In the genomic region with DNA sequence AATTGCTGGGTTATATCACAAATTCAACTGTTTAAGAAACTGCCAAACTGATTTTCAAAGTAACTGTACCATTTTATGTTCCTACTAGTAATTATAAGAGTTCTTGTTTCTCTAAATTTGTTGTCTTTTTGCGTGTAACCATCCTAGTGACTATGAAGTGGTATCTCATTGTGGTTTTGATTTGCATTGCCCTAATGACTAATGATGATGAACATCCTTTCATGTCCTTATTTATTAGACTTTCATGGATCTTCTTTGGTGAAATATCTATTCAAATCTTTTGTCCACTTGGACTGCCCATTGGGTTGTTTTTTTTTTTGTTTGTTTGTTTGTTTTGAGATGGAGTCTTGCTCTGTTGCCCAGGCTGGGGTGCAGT, we compare ENCODE assay signal across 16 cellular contexts. TPM values are rescaled to one million over a fixed set of nuclear protein-coding genes. Genes with fewer than 3 reads are reported as not detected.
DNase-seq lines count a peak whose midpoint lies in the region; ATAC-seq and TF ChIP-seq lines count a peak whose summit lies in the region.
"Had no signal": no experiment of that assay in that cellular context is flagged by ENCODE, and none has a peak within 500 bp of the region (broad histone marks: within the 10 kb centered on the region; RNA-seq: fewer than 3 reads in every experiment).

No MANE protein-coding gene starts in this region.

- H3K4me1 ChIP-seq in ACC112 (ENCODE audit: control insufficient read depth, insufficient read depth, low read length, unreplicated experiment) = peaks cover 62% of the 10 kb centered on the region
- peaks cover 3 to 63% (median 25%) of the 10 kb centered on the region in 9 donors for H3K4me1 ChIP-seq in heart right ventricle

- peaks cover 84% of the 10 kb centered on the region for H3K79me2 ChIP-seq in ACC112 (ENCODE audit: control insufficient read depth, insufficient read depth, low read length, unreplicated experiment)

- no peak overlapping the region for H2AFZ ChIP-seq in ACC112 (ENCODE audit: low read length, unreplicated experiment)
- H2AFZ ChIP-seq: parathyroid adenoma had no signal

- H3K27ac ChIP-seq in ACC112 (ENCODE audit: low read depth, low read length) = peak overlapping the region; percentile 98
- H3K27ac ChIP-seq in heart right ventricle = no peak overlapping the region
- H3K27ac ChIP-seq: BLaER1, parathyroid adenoma, WERI-Rb-1 had no signal

- WGBS in heart right ventricle, 2 donors = 90 to 91% methylated on average over 1 of the region's 1 CpG

- H3K27me3 ChIP-seq in ACC112 (ENCODE audit: insufficient read depth, low read length) = no peaks in the 10 kb centered on the region
- H3K27me3 ChIP-seq in heart right ventricle = no peaks in the 10 kb centered on the region
- H3K27me3 ChIP-seq: BLaER1 had no signal

- H3K36me3 ChIP-seq in ACC112 (ENCODE audit: insufficient read depth, low read length) (no peaks in the 10 kb centered on the region; the same call in 1 of the 2 replicates), heart right ventricle (no peaks in the 10 kb centered on the region)

- peak overlapping the region; percentile 82 for H3K4me3 ChIP-seq in ACC112 (ENCODE audit: low read depth, low read length)
- peak overlapping the region; percentile 43 for H3K4me3 ChIP-seq in WI38 (ENCODE audit: low read depth, low read length)
- H3K4me3 ChIP-seq in fibroblast of villous mesenchyme (ENCODE audit: low read depth, low read length) = no peak overlapping the region
- H3K4me3 ChIP-seq in heart right ventricle = no peak overlapping the region
- H3K4me3 ChIP-seq: BLaER1 had no signal

- ATAC-seq in heart right ventricle (no peak), GM18519 (IDR thresholded peaks at IDR 0.05; ENCODE audit: low FRiP score, unreplicated experiment) (no peak), GM18520 (IDR thresholded peaks at IDR 0.05; ENCODE audit: unreplicated experiment) (no peak)

- TF ChIP-seq CTCF in WI38 (IDR thresholded peaks at IDR 0.05; ENCODE audit: low read depth, low read length) (no peak), fibroblast of villous mesenchyme (IDR thresholded peaks at IDR 0.05; ENCODE audit: insufficient read depth, low read depth, low read length) (no peak), heart right ventricle (IDR thresholded peaks at IDR 0.05) (no peak)

- intact Hi-C loops in heart right ventricle (cut with DNase I) = loop anchor here in 1 of 10 donors (10.0 kb wide), 1 partner anchor 56 kb away; no protein-coding TSS in a partner anchor

- peak; percentile 2 for DNase-seq in GM03348 (ENCODE audit: low spot score)
- peak; percentile 16 for DNase-seq in fibroblast of villous mesenchyme (ENCODE audit: low read depth)
- no peak for DNase-seq in NAMALWA (ENCODE audit: low spot score)
- DNase-seq in heart right ventricle = no peak
- DNase-seq: activated naive CD4-positive, alpha-beta T cell; glutamatergic neuron; NCI-H1048; SIG-M5; stimulated activated naive CD4-positive, alpha-beta T cell treated with Interleukin-2 at 50 U/mL for 16 hours; WERI-Rb-1 had no signal

- no peaks in the 10 kb centered on the region for H3K9me3 ChIP-seq in heart right ventricle
- H3K9me3 ChIP-seq: BLaER1 had no signal

RNA-seq across cellular contexts. Expression of gene OXSR1, which starts 3.6 kb away (rescaled TPM):
- total RNA-seq in fibroblast of villous mesenchyme (42.2 and 68.2 TPM in 2 replicates), heart right ventricle (10 to 100 TPM; 27.3 to 38.4 (median 31.6) TPM)
- 10 to 100 TPM; 13.7 to 15.9 TPM for polyA plus RNA-seq in heart right ventricle

RNA-seq across cellular contexts. Expression of gene MYD88, which starts 30.5 kb away (rescaled TPM):
- total RNA-seq in fibroblast of villous mesenchyme (6.9 and 10.6 TPM in 2 replicates), heart right ventricle (10 to 100 TPM in 2 of 10 donors, 1 to 10 TPM in 8; 4.2 to 22.3 (median 6.8) TPM)
- 10 to 100 TPM in 1 of 2 donors, 1 to 10 TPM in 1; 7.1 to 11.1 TPM for polyA plus RNA-seq in heart right ventricle

RNA-seq across cellular contexts. Expression of gene ACAA1, which starts 32.0 kb away (rescaled TPM):
- total RNA-seq in fibroblast of villous mesenchyme (18.1 and 20.0 TPM in 2 replicates), heart right ventricle (100 to 1,000 TPM; 102 to 136 (median 117) TPM)
- 100 to 1,000 TPM in 1 of 2 donors, 10 to 100 TPM in 1; 76.4 to 133 TPM for polyA plus RNA-seq in heart right ventricle

Comparison
In these comparisons a context has a peak if more than half of its experiments do, and no peak if none do; other contexts are left out.
1. H3K4me3 ChIP-seq: peak in ACC112 (single experiment) and WI38 (single experiment); none in fibroblast of villous mesenchyme (single experiment) and heart right ventricle (0 of 10).
2. DNase-seq: peak in GM03348 (single experiment) and fibroblast of villous mesenchyme (single experiment); none in NAMALWA (single experiment) and heart right ventricle (0 of 2).